ENCODE assay signal across 18 cellular contexts in the genomic region with DNA sequence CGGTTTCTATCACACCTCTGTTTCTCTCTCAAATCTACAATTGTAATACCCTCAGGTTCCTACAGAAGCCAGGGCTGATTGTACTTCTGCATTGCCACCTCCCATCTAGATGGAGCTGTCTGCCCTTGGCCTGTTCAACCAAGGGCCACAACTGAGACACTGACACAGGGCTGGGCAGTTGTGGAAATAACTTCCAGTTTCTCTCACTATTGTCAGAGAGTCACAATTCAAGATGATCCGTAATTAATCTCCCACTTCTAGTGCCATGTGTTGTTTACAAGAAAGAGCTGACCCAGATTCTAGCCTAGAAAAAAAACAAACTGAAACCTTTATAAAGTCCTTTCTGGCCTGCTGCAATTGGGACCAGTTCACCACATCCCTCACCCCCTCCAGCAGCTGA. TPM values are rescaled to one million over a fixed set of nuclear protein-coding genes. Genes with fewer than 3 reads are reported as not detected.
DNase-seq lines count a peak whose midpoint lies in the region; ATAC-seq and TF ChIP-seq lines count a peak whose summit lies in the region.
"Had no signal": no experiment of that assay in that cellular context is flagged by ENCODE, and none has a peak within 500 bp of the region (broad histone marks: within the 10 kb centered on the region; RNA-seq: fewer than 3 reads in every experiment).

No MANE protein-coding gene starts in this region.

- H3K36me3 Mint-ChIP-seq in glutamatergic neuron (ENCODE audit: unreplicated experiment), result no peaks in the 10 kb centered on the region
- H3K36me3 Mint-ChIP-seq: CD14-positive monocyte had no signal

- DNase-seq in G401 (ENCODE audit: low spot score) (peak; percentile 67), glutamatergic neuron (no peak), psoas muscle (no peak), adrenal gland (no peak)
- no peak for DNase-seq in activated CD4-positive, alpha-beta T cell treated with anti-CD3 and anti-CD28 coated beads for 1 hour
- DNase-seq in activated naive CD4-positive, alpha-beta T cell treated with Interleukin-2 at 50 U/mL for 16 hours, result no peak
- DNase-seq: COR-L47, DMS53, NCI-H146, NCI-H2081 treated with DMSO at 0.1 percent for 48 hours, NCI-H524 treated with DMSO at 0.1 percent for 48 hours, PC-9 had no signal

- H3K36me3 ChIP-seq in KMS-11 (ENCODE audit: insufficient read depth) (no peaks in the 10 kb centered on the region), psoas muscle (ENCODE audit: insufficient read depth in 1 of 2, low read depth in 1 of 2) (no peaks in the 10 kb centered on the region), adrenal gland (replicated peaks in 1 of 2) (no peaks in the 10 kb centered on the region)

- H3K4me1 Mint-ChIP-seq in glutamatergic neuron (ENCODE audit: low read depth, unreplicated experiment), result peaks cover 15% of the 10 kb centered on the region
- H3K4me1 Mint-ChIP-seq: CD14-positive monocyte had no signal

- H3K27ac ChIP-seq in KMS-11 (no peak overlapping the region; the same call in 1 of the 2 replicates), psoas muscle (peak overlapping the region; percentile 54), adrenal gland (no peak overlapping the region)
- H3K27ac ChIP-seq: PC-9 had no signal

- H4K20me1 ChIP-seq in KMS-11 (ENCODE audit: insufficient read depth), result no peaks in the 10 kb centered on the region

- H3K4me3 ChIP-seq in KMS-11 (IDR thresholded peaks at IDR 0.05; ENCODE audit: insufficient read depth, low read depth, low read length) (no peak overlapping the region), psoas muscle (no peak overlapping the region), adrenal gland (no peak overlapping the region)
- H3K4me3 ChIP-seq: GM12878, PC-9 had no signal

- 35 to 64% (median 50%) methylated on average over 2 of the region's 2 CpGs for WGBS in psoas muscle, 3 donors
- WGBS in adrenal gland, 4 donors, result 52 to 75% (median 70%) methylated on average over 2 of the region's 2 CpGs

- no peak overlapping the region for H3K9ac ChIP-seq in KMS-11

- H3K9me3 Mint-ChIP-seq in glutamatergic neuron (ENCODE audit: unreplicated experiment), result no peaks in the 10 kb centered on the region

- TF ChIP-seq CTCF in KMS-11 (conservative IDR thresholded peaks at IDR 0.05; ENCODE audit: low read depth, low read length) (no peak), glutamatergic neuron (IDR thresholded peaks at IDR 0.05; ENCODE audit: partially characterized antibody, unreplicated experiment) (no peak), psoas muscle (IDR thresholded peaks at IDR 0.05) (no peak), adrenal gland (IDR thresholded peaks at IDR 0.05) (no peak)

- no peaks in the 10 kb centered on the region for H3K9me3 ChIP-seq in psoas muscle
- H3K9me3 ChIP-seq in adrenal gland (replicated peaks in 1 of 3), result no peaks in the 10 kb centered on the region

- peak overlapping the region; percentile 12 for H3K27ac Mint-ChIP-seq in glutamatergic neuron (ENCODE audit: unreplicated experiment)

- peak overlapping the region; percentile 20; the same call in 1 of the 2 replicates for H2AFZ ChIP-seq in KMS-11 (ENCODE audit: low read depth)
- H2AFZ ChIP-seq: PC-9 had no signal

- H3K79me2 ChIP-seq in KMS-11 (ENCODE audit: insufficient read depth, low read depth), result no peaks in the 10 kb centered on the region

- no peaks in the 10 kb centered on the region for H3K27me3 Mint-ChIP-seq in glutamatergic neuron (ENCODE audit: unreplicated experiment)

- in situ Hi-C loops in G401 (cut with HindIII; ENCODE audit: low sequenced_read_pairs), result no loop called here

- H3K27me3 ChIP-seq in KMS-11 (ENCODE audit: insufficient read depth, low read depth) (no peaks in the 10 kb centered on the region), psoas muscle (ENCODE audit: insufficient read depth in 3 of 3, low read length in 2 of 3) (no peaks in the 10 kb centered on the region), adrenal gland (no peaks in the 10 kb centered on the region)

- no peak for TF ChIP-seq POLR2A in adrenal gland (IDR thresholded peaks at IDR 0.05)

- H3K4me3 Mint-ChIP-seq in glutamatergic neuron (ENCODE audit: unreplicated experiment), result no peak overlapping the region
- H3K4me3 Mint-ChIP-seq: CD14-positive monocyte had no signal

- H3K4me2 ChIP-seq in KMS-11, result peak overlapping the region; percentile 3; the same call in 1 of the 2 replicates
- H3K4me2 ChIP-seq: PC-9 had no signal

- intact Hi-C loops in psoas muscle (cut with DNase I) (no loop called here), adrenal gland (cut with DNase I) (no loop called here)

- H3K4me1 ChIP-seq in KMS-11 (ENCODE audit: low read depth, poor library complexity, severe bottlenecking) (peaks cover 11% of the 10 kb centered on the region), psoas muscle (peaks cover 22% of the 10 kb centered on the region), adrenal gland (replicated peaks in 1 of 2) (no peaks in the 10 kb centered on the region)

- ATAC-seq in psoas muscle, result peak; percentile 47 to 63 (median 55)
- no peak for ATAC-seq in GM19035 (IDR thresholded peaks at IDR 0.05; ENCODE audit: unreplicated experiment)
- ATAC-seq: GM12878, HCT116 had no signal

RNA-seq across cellular contexts. Expression of a gene that starts 22.2 kb away (rescaled TPM):
- total RNA-seq in G401 (2014; rRNA removed; shearing (Covaris generic)), result not detected in 2 replicates
- total RNA-seq in glutamatergic neuron (ENCODE audit: unreplicated experiment) (21.6 TPM), psoas muscle (100 to 1,000 TPM in 1 of 4 donors, 10 to 100 TPM in 3; 13.2 to 108 (median 50.8) TPM), adrenal gland (10 to 100 TPM in 3 of 8 donors, 1 to 10 TPM in 5; 2.3 to 14.4 (median 8.1) TPM)
- polyA plus RNA-seq in psoas muscle (10 to 100 TPM in 2 of 3 donors, 1 to 10 TPM in 1; 2.6 to 20.0 (median 15.8) TPM), adrenal gland (10 to 100 TPM in 1 of 3 donors, 1 to 10 TPM in 2; 4.5 to 10.7 (median 5.3) TPM)
- total RNA-seq: A673, GM12878 had no signal
- polyA plus RNA-seq: CD14-positive monocyte had no signal
